In the genomic region with DNA sequence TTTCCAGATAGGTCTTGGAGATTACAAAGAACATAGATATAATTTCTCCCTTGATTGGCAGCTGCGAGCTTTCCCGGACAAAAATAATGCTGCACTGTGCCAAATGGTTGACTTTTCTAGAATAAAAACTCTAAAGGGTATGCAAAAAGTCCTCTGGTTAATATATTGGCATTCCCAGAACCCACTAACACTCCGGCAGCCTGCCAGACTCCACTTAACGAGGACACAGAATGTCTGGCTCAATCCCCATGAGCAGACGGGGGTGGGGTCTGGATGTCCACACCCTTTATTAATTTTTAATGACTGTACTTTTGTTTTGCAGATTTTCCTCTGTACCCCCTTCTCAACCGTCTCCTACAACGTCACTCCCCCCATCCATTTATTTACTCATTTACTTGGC, we compare ENCODE assay signal across 10 cellular contexts. TPM values are rescaled to one million over a fixed set of nuclear protein-coding genes. Genes with fewer than 3 reads are reported as not detected.
A peak's percentile ranks its signal among the peaks of the same experiment; 100 is the strongest.
DNase-seq lines count a peak whose midpoint lies in the region; ATAC-seq and TF ChIP-seq lines count a peak whose summit lies in the region.
"Had no signal": no experiment of that assay in that cellular context is flagged by ENCODE, and none has a peak within 500 bp of the region (broad histone marks: within the 10 kb centered on the region; RNA-seq: fewer than 3 reads in every experiment).

No MANE protein-coding gene starts in this region.

- intact Hi-C loops in Right ventricle myocardium inferior (cut with DNase I) (loop anchor here (2.0 to 5.0 kb wide), 5 partner anchors 49 to 250 kb away; no protein-coding TSS in a partner anchor), cardiac septum (cut with DNase I) (loop anchor here (2.0 to 5.0 kb wide), 2 partner anchors 161 to 230 kb away; no protein-coding TSS in a partner anchor), colonic mucosa (cut with DNase I) (loop anchor here (5.0 kb wide), 1 partner anchor 145 kb away; no protein-coding TSS in a partner anchor), mucosa of descending colon (cut with DNase I, micrococcal nuclease) (loop anchor here in 1 of 2 donors (10.0 kb wide), 1 partner anchor 93 kb away; no protein-coding TSS in a partner anchor)
- intact Hi-C loops in activated CD8-positive, alpha-beta T cell treated with anti-CD3 and anti-CD28 coated beads for 36 hours (cut with micrococcal nuclease): loop anchor here (2.0 kb wide), 1 partner anchor 155 kb away; no protein-coding TSS in a partner anchor

- peaks cover 35% of the 10 kb centered on the region for H3K4me1 Mint-ChIP-seq in activated CD8-positive, alpha-beta T cell treated with anti-CD3 and anti-CD28 coated beads for 36 hours (ENCODE audit: low read depth)

- peaks cover 4% of the 10 kb centered on the region for H3K36me3 Mint-ChIP-seq in activated CD8-positive, alpha-beta T cell treated with anti-CD3 and anti-CD28 coated beads for 36 hours (ENCODE audit: low read depth)

- H3K9me3 ChIP-seq in colonic mucosa (no peaks in the 10 kb centered on the region), mucosa of descending colon (no peaks in the 10 kb centered on the region)

- ATAC-seq in Right ventricle myocardium inferior (no peak), mucosa of descending colon (no peak)
- no peak for ATAC-seq in activated CD8-positive, alpha-beta T cell treated with anti-CD3 and anti-CD28 coated beads for 36 hours

- no peak overlapping the region for H3K4me3 Mint-ChIP-seq in activated CD8-positive, alpha-beta T cell treated with anti-CD3 and anti-CD28 coated beads for 36 hours
- H3K4me3 Mint-ChIP-seq: activated CD4-positive, alpha-beta memory T cell treated with anti-CD3 and anti-CD28 coated beads, Interleukin-2, amount 10 ng/mL, durations not matched to agents 7 days and 5 days had no signal

- H3K36me3 ChIP-seq in colonic mucosa (no peaks in the 10 kb centered on the region), mucosa of descending colon (ENCODE audit: low read depth) (no peaks in the 10 kb centered on the region)
- H3K36me3 ChIP-seq: cardiac muscle cell had no signal

- DNase-seq in Right ventricle myocardium inferior (ENCODE audit: missing footprints) (peak; percentile 85), cardiac septum (ENCODE audit: low spot score) (no peak), colonic mucosa (peak; percentile 70), mucosa of descending colon (peak; percentile 58 to 71 (median 60)), DMS114 treated with DMSO at 0.1 percent for 48 hours (lab: John Stamatoyannopoulos, UW; ENCODE audit: unreplicated experiment) (no peak), NCI-H226 (no peak), RKO (ENCODE audit: low spot score) (no peak)
- no peak for DNase-seq in activated CD8-positive, alpha-beta T cell treated with anti-CD3 and anti-CD28 coated beads for 36 hours
- DNase-seq: activated CD4-positive, alpha-beta memory T cell treated with anti-CD3 and anti-CD28 coated beads, Interleukin-2, amount 10 ng/mL, durations not matched to agents 7 days and 5 days had no signal

- H3K27me3 ChIP-seq in colonic mucosa: no peaks in the 10 kb centered on the region

- peak overlapping the region in 1 of 2 donors; percentile 36 for H3K9ac ChIP-seq in colonic mucosa (ENCODE audit: low read depth in 2 of 2, low read length in 2 of 2)

- CTCF ChIA-PET in activated CD8-positive, alpha-beta T cell treated with anti-CD3 and anti-CD28 coated beads for 36 hours (lab: Charles Lee): interaction anchor here (1.0 to 1.5 kb wide), 2 partner anchors 9 to 62 kb away, joined by 3 to 4 read pairs; no protein-coding TSS in a partner anchor

- no peak overlapping the region for H3K4me3 ChIP-seq in colonic mucosa
- no peak overlapping the region for H3K4me3 ChIP-seq in mucosa of descending colon
- H3K4me3 ChIP-seq: cardiac muscle cell had no signal

- POLR2A ChIA-PET in activated CD8-positive, alpha-beta T cell treated with anti-CD3 and anti-CD28 coated beads for 36 hours (lab: Charles Lee): interaction anchor here (0.9 to 1.9 kb wide), 2 partner anchors 10 to 56 kb away, joined by 3 to 4 read pairs; no protein-coding TSS in a partner anchor

- no peaks in the 10 kb centered on the region for H3K9me3 Mint-ChIP-seq in activated CD8-positive, alpha-beta T cell treated with anti-CD3 and anti-CD28 coated beads for 36 hours
- H3K9me3 Mint-ChIP-seq: activated CD4-positive, alpha-beta memory T cell treated with anti-CD3 and anti-CD28 coated beads, Interleukin-2, amount 10 ng/mL, durations not matched to agents 7 days and 5 days had no signal

- H3K4me1 ChIP-seq in colonic mucosa (peaks cover 42% of the 10 kb centered on the region), mucosa of descending colon (ENCODE audit: low read depth) (peaks cover 58% of the 10 kb centered on the region)

- no peak for TF ChIP-seq CTCF in colonic mucosa (IDR thresholded peaks at IDR 0.05)
- no peak for TF ChIP-seq CTCF in mucosa of descending colon (IDR thresholded peaks at IDR 0.05)
- no peak for TF ChIP-seq CTCF in activated CD8-positive, alpha-beta T cell treated with anti-CD3 and anti-CD28 coated beads for 36 hours (IDR thresholded peaks at IDR 0.05)

- peaks cover 7% of the 10 kb centered on the region for H3K27me3 Mint-ChIP-seq in activated CD8-positive, alpha-beta T cell treated with anti-CD3 and anti-CD28 coated beads for 36 hours

- H3K27ac Mint-ChIP-seq in activated CD8-positive, alpha-beta T cell treated with anti-CD3 and anti-CD28 coated beads for 36 hours: no peak overlapping the region
- H3K27ac Mint-ChIP-seq: activated CD4-positive, alpha-beta memory T cell treated with anti-CD3 and anti-CD28 coated beads, Interleukin-2, amount 10 ng/mL, durations not matched to agents 7 days and 5 days had no signal

- peak overlapping the region; percentile 75 for H3K27ac ChIP-seq in colonic mucosa
- H3K27ac ChIP-seq: cardiac muscle cell had no signal

RNA-seq across cellular contexts. Expression of a gene that starts 3.3 kb away (rescaled TPM):
- total RNA-seq in Right ventricle myocardium inferior: 29.6 TPM
- total RNA-seq in cardiac septum: 23.3 TPM
- 10 to 100 TPM; 11.7 to 17.0 TPM for total RNA-seq in colonic mucosa
- total RNA-seq in mucosa of descending colon: 10 to 100 TPM; 36.8 to 41.0 (median 37.4) TPM
- 10 to 100 TPM; 37.3 to 38.5 TPM for total RNA-seq in activated CD8-positive, alpha-beta T cell treated with anti-CD3 and anti-CD28 coated beads for 36 hours

Comparison
In these comparisons a context has a peak if more than half of its experiments do, and no peak if none do; other contexts are left out.
1. DNase-seq: peak in Right ventricle myocardium inferior (single experiment), colonic mucosa (single experiment) and mucosa of descending colon (3 of 3); none in cardiac septum (single experiment), DMS114 treated with DMSO at 0.1 percent for 48 hours (single experiment), NCI-H226 (single experiment), RKO (single experiment) and activated CD8-positive, alpha-beta T cell treated with anti-CD3 and anti-CD28 coated beads for 36 hours (single experiment).